ENCODE assay signal across 1 cellular context in the genomic region with DNA sequence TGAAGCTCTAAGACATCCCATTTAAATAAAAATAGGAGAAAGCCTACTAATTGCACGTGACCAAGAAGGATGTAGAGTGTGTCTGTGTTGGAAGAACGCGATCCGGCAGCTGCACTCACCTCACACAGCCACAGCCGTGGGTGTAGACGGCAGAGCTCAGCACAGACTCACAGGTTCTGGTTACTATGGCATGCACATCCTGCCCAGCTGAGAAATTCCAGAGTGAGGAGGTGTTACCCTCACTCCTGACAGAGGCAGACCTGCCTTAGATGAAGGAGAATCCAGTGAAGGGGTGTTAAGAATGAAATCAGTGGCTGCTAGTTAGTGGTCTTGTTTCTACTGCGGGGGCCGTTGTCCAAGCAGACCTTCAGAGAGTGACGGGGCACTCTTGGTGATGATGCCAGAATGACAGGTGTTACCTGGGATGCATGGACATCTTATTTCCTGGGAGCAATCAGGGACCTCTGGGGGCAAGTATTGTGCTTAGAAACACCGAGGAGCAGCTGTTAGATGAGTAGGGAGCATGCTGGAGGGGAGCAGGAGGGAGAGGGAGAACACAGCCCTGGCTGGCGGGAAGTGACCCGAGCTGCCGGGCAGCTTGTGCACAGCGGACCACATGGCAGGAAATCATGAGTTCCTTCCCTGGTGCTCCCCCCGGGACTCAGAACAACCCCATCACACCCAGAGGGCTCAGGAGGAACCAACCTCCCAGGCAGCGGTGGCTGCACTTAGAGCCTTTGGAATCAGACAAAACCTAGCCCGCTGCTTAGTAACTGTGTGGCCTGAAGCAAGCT.
TF ChIP-seq lines count a peak whose summit lies in the region.

No MANE protein-coding gene starts in this region.

TF ChIP-seq in GM23338, 12 proteins besides CTCF, POLR2A, EP300 and RAD21 (continued from another document):
- TF ChIP-seq POLR2AphosphoS5 (IDR thresholded peaks at IDR 0.05; ENCODE audit: low read depth): no peak
- TF ChIP-seq, protein P1, sequence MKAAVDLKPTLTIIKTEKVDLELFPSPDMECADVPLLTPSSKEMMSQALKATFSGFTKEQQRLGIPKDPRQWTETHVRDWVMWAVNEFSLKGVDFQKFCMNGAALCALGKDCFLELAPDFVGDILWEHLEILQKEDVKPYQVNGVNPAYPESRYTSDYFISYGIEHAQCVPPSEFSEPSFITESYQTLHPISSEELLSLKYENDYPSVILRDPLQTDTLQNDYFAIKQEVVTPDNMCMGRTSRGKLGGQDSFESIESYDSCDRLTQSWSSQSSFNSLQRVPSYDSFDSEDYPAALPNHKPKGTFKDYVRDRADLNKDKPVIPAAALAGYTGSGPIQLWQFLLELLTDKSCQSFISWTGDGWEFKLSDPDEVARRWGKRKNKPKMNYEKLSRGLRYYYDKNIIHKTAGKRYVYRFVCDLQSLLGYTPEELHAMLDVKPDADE (IDR thresholded peaks at IDR 0.05): no peak
- TF ChIP-seq EZH2 (IDR thresholded peaks at IDR 0.05; ENCODE audit: low read depth, unreplicated experiment): no peak
- TF ChIP-seq STAT1 (IDR thresholded peaks at IDR 0.05; ENCODE audit: unreplicated experiment): no peak
- no peak for TF ChIP-seq NANOG (IDR thresholded peaks at IDR 0.05; ENCODE audit: borderline replicate concordance)
- TF ChIP-seq JUNB (IDR thresholded peaks at IDR 0.05; ENCODE audit: unreplicated experiment): no peak
- no peak for TF ChIP-seq ZNF331 (CRISPR knock-in tag; IDR thresholded peaks at IDR 0.05; ENCODE audit: low read depth)
- TF ChIP-seq ZNF114 (CRISPR knock-in tag; IDR thresholded peaks at IDR 0.05): no peak
- TF ChIP-seq CREB1 (CRISPR knock-in tag; IDR thresholded peaks at IDR 0.05; ENCODE audit: low read depth): no peak
